In the genomic region with DNA sequence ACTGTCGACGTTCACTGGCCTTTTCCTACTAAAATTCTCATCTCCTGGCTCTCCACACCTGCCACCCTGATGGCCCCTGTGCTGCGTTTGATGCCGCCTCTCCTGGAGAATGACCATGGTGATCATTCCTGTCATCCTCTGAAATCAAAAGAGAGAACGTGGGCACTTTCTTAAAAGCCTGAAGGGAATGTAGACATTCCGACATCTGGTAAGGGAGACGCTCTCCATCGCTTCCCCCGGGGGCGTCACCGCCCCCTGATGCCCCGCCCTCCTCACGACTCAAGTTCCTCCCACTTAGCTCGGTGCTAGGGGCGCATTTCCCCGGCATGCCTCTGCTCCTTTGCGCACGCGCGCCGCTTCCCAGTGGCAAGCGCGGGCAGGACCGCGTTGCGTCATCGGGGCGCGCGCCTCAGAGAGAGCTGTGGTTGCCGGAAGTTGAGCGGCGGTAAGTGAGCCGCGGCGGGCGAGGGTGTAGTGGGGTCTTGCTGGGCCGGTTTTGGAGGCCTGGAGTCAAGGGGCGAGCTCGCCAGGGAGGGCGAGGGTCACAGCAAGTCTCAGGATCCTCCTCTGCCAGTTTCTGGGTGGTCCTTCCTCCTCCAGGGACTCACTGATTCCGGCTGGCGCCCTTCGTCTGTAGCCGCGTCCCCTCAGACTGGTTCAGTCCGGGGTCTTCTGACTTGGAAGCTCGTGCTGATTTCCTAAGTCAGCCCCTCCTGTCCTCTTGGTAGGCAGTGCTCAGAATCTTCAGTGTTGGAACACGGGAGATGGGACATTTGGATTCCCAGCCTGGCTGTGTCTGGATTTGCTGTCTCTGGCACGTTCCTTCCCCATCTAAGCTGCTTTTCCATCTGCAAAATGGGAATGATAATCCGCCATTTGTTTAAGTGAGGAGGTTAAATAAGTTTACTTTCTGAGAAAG, we compare ENCODE assay signal across 8 cellular contexts. TPM values are rescaled to one million over a fixed set of nuclear protein-coding genes. Genes with fewer than 3 reads are reported as not detected.
DNase-seq lines count a peak whose midpoint lies in the region; ATAC-seq lines count a peak whose summit lies in the region.

ATG7 (plus strand) TSS at position 412 of the 919 bp plus-strand sequence. CDS start 26,299 bp downstream, outside the sequence.

- ATAC-seq in GM19468 (IDR thresholded peaks at IDR 0.05; ENCODE audit: extremely low read depth, unreplicated experiment) = peak; percentile 84

- peak; percentile 91 for DNase-seq in CMK (ENCODE audit: low read depth)
- peak; percentile 82 for DNase-seq in HS-5 (ENCODE audit: low read depth)
- DNase-seq in NK-92 treated with Interleukin-12 subunit alpha and Interleukin-12 subunit beta, amount 100 ng/mL, for 24 hours (lab: John Stamatoyannopoulos, UW) = peak; percentile 92
- DNase-seq in activated CD8-positive, alpha-beta memory T cell treated with anti-CD3 and anti-CD28 coated beads for 24 hours = peak; percentile 98
- peak; percentile 94 for DNase-seq in effector CD8-positive, alpha-beta T cell (lab: John Stamatoyannopoulos, UW)
- peak; percentile 97 to 98 for DNase-seq in lung microvascular endothelial cell (ENCODE audit: low read depth in 2 of 2)
- DNase-seq in stimulated activated CD4-positive, alpha-beta T cell treated with anti-CD3 and anti-CD28 coated beads, TNF-alpha, amount 100 ng/mL, for 48 hours (ENCODE audit: low read depth in 3 of 3) = peak; percentile 93 to 96 (median 94)

RNA-seq across cellular contexts. Expression of gene ATG7, which starts in this region (rescaled TPM):
- 25.4 and 30.5 TPM in 2 replicates for total RNA-seq in lung microvascular endothelial cell

Comparison
In these comparisons a context has a peak if more than half of its experiments do, and no peak if none do; other contexts are left out.
1. Peak in every context shown above with its lines: DNase-seq and ATAC-seq.